Comparison of ENCODE assay signal across 16 cellular contexts in genomic region chr13:61156753-61157152, GRCh38.
"Had no signal": no experiment of that assay in that cellular context is flagged by ENCODE, and none has a peak within 500 bp of the region (broad histone marks: within the 10 kb centered on the region; RNA-seq: fewer than 3 reads in every experiment).

No MANE protein-coding gene starts in this region.

- H3K27me3 ChIP-seq: adrenal gland, hepatocyte, pancreas, stomach had no signal

- H3K4me3 ChIP-seq: adrenal gland, hepatocyte, lung, pancreas, smooth muscle cell, stomach had no signal

- H3K27ac ChIP-seq: adrenal gland, hepatocyte, pancreas, stomach, VCaP had no signal

- ATAC-seq: activated naive CD4-positive, alpha-beta T cell treated with anti-CD3 and anti-CD28 coated beads, Interleukin-2, amount 50 U/mL, for 72 hours; effector memory CD8-positive, alpha-beta T cell; left colon; natural killer cell; pancreas; sciatic nerve had no signal

- DNase-seq: activated CD4-positive, alpha-beta T cell treated with anti-CD3 and anti-CD28 coated beads for 1 hour; activated gamma-delta T cell; adrenal gland; effector memory CD8-positive, alpha-beta T cell; foreskin fibroblast; left colon; natural killer cell; stimulated activated CD4-positive, alpha-beta T cell treated with anti-CD3 and anti-CD28 coated beads, Interleukin-4, amount 100 ng/mL, for 1 hour; stomach had no signal
